ENCODE assay signal across 8 cellular contexts in genomic region chr10:49512121-49512809, GRCh38. TPM values are rescaled to one million over a fixed set of nuclear protein-coding genes. Genes with fewer than 3 reads are reported as not detected.
DNase-seq lines count a peak whose midpoint lies in the region; ATAC-seq and TF ChIP-seq lines count a peak whose summit lies in the region.

No MANE protein-coding gene starts in this region.

- no peak overlapping the region for H3K23ac ChIP-seq in mesendoderm (ENCODE audit: low read length)

- no peaks in the 10 kb centered on the region for H3K27me3 ChIP-seq in mesendoderm (ENCODE audit: insufficient read depth, low read length, poor library complexity)

- ATAC-seq in GM18909 (IDR thresholded peaks at IDR 0.05; ENCODE audit: poor library complexity, unreplicated experiment), result peak; percentile 60
- peak; percentile 45 for ATAC-seq in central memory CD8-positive, alpha-beta T cell (replicated peaks; ENCODE audit: extremely low read depth, poor library complexity, severe bottlenecking)

- H3K36me3 Mint-ChIP-seq in CD14-positive monocyte, result peaks cover 26 to 30% of the 10 kb centered on the region in 2 donors
- H3K36me3 Mint-ChIP-seq in central memory CD8-positive, alpha-beta T cell (ENCODE audit: insufficient read depth), result peaks cover 16% of the 10 kb centered on the region

- no peaks in the 10 kb centered on the region for H3K79me1 ChIP-seq in mesendoderm (ENCODE audit: low read length)

- H3K27ac ChIP-seq in mesendoderm (ENCODE audit: low read depth, low read length), result no peak overlapping the region

- H3K56ac ChIP-seq in mesendoderm (ENCODE audit: low read length), result no peak overlapping the region

- no peak overlapping the region for H2BK120ac ChIP-seq in mesendoderm (ENCODE audit: low read depth, low read length)

- no peak overlapping the region for H3K4me3 Mint-ChIP-seq in CD14-positive monocyte
- H3K4me3 Mint-ChIP-seq in central memory CD8-positive, alpha-beta T cell, result no peak overlapping the region

- no peaks in the 10 kb centered on the region for H3K79me2 ChIP-seq in mesendoderm (ENCODE audit: control insufficient read depth, insufficient read depth, low read length)

- intact Hi-C loops in CD14-positive monocyte (cut with micrococcal nuclease), result no loop called here

- no peak overlapping the region for H2AK5ac ChIP-seq in mesendoderm (ENCODE audit: low read length)

- peaks cover 15% of the 10 kb centered on the region for H3K4me1 Mint-ChIP-seq in CD14-positive monocyte
- H3K4me1 Mint-ChIP-seq in central memory CD8-positive, alpha-beta T cell, result peaks cover 27% of the 10 kb centered on the region

- H3K4me1 ChIP-seq in mesendoderm (ENCODE audit: control insufficient read depth, low read depth, low read length), result no peaks in the 10 kb centered on the region

- TF ChIP-seq CTCF in CD14-positive monocyte (IDR thresholded peaks at IDR 0.05), result peak; percentile 82

- H3K27me3 Mint-ChIP-seq in CD14-positive monocyte (ENCODE audit: low read depth in 3 of 3), result peaks cover 0 to 3% (median 2%) of the 10 kb centered on the region in 3 donors
- no peaks in the 10 kb centered on the region for H3K27me3 Mint-ChIP-seq in central memory CD8-positive, alpha-beta T cell

- no peak overlapping the region for H3K4ac ChIP-seq in mesendoderm (ENCODE audit: low read depth, low read length)

- DNase-seq in CD14-positive monocyte (ENCODE audit: low spot score) (no peak), NCI-H748 treated with DMSO at 0.1 percent for 48 hours (lab: John Stamatoyannopoulos, UW) (peak; percentile 24), mesendoderm (peak; percentile 50), NCI-H226 (no peak), middle frontal gyrus (ENCODE audit: extremely low spot score, low spot score) (no peak), mucosa of gallbladder (ENCODE audit: low spot score) (no peak)
- DNase-seq in central memory CD8-positive, alpha-beta T cell (ENCODE audit: low spot score in 2 of 2), result no peak

- H4K8ac ChIP-seq in mesendoderm (ENCODE audit: low read depth, low read length), result no peak overlapping the region

- H4K5ac ChIP-seq in mesendoderm (ENCODE audit: low read length), result no peak overlapping the region

- no peaks in the 10 kb centered on the region for H3K9me3 Mint-ChIP-seq in CD14-positive monocyte
- no peaks in the 10 kb centered on the region for H3K9me3 Mint-ChIP-seq in central memory CD8-positive, alpha-beta T cell

- no CpG with 5 or more reads among the region's 4 CpGs for WGBS in mesendoderm (ENCODE audit: extremely low coverage, insufficient coverage, low lambda C conversion rate)

- no peak overlapping the region for H3K4me3 ChIP-seq in mesendoderm (ENCODE audit: low read length)

- no peak overlapping the region for H3K4me2 ChIP-seq in mesendoderm (ENCODE audit: low read length)

- no peak overlapping the region for H3K9ac ChIP-seq in mesendoderm (ENCODE audit: low read length)

- H3K18ac ChIP-seq in mesendoderm (ENCODE audit: low read length), result no peak overlapping the region

- no peak overlapping the region for H2BK5ac ChIP-seq in mesendoderm (ENCODE audit: low read length)

- H3K36me3 ChIP-seq in mesendoderm (ENCODE audit: control insufficient read depth, insufficient read depth, low read length), result no peaks in the 10 kb centered on the region

- H3K27ac Mint-ChIP-seq in CD14-positive monocyte, result peak overlapping the region in 1 of 7 donors; percentile 11
- H3K27ac Mint-ChIP-seq in central memory CD8-positive, alpha-beta T cell (ENCODE audit: low read depth), result no peak overlapping the region

- no peak overlapping the region for H2BK15ac ChIP-seq in mesendoderm (replicated peaks; ENCODE audit: low read depth)

RNA-seq across cellular contexts. Expression of gene ERCC6, which starts 26.7 kb away (rescaled TPM):
- polyA plus RNA-seq in CD14-positive monocyte, result 1 to 10 TPM; 5.4 to 6.0 TPM
- 5.3 TPM for polyA plus RNA-seq in mesendoderm (2013, experiment 1 of 2)
- polyA plus RNA-seq in mesendoderm (2013, experiment 2 of 2), result 5.6 TPM
- 31.0 TPM for total RNA-seq in mucosa of gallbladder

Comparison
In these comparisons a context has a peak if more than half of its experiments do, and no peak if none do; other contexts are left out.
1. DNase-seq: peak in NCI-H748 treated with DMSO at 0.1 percent for 48 hours (single experiment) and mesendoderm (single experiment); none in CD14-positive monocyte (single experiment), central memory CD8-positive, alpha-beta T cell (0 of 2), NCI-H226 (single experiment), middle frontal gyrus (single experiment) and mucosa of gallbladder (single experiment).